In the genomic region with DNA sequence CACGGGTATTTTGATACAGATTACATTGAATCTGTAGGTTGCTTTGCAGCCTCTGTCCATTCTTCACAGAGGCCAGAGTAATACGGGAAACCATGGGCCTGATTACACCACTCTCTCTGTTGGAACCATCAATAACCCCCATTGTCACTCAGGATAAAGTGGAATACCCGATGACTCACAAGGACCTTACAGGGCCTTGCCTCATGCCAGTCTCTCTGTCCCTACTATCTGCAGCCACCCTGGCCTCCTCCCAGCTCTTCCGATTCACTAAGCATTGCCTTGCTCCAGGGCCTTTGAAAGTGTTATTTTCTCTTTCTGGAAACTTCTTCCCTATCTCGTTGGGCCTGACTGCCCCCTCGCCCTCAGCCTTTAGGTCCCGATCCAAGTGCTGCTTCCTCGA, we compare ENCODE assay signal across 20 cellular contexts.
A peak's percentile ranks its signal among the peaks of the same experiment; 100 is the strongest.
DNase-seq lines count a peak whose midpoint lies in the region; FAIRE-seq and TF ChIP-seq lines count a peak whose summit lies in the region.
"Had no signal": no experiment of that assay in that cellular context is flagged by ENCODE, and none has a peak within 500 bp of the region (broad histone marks: within the 10 kb centered on the region; RNA-seq: fewer than 3 reads in every experiment).

No MANE protein-coding gene starts in this region.

- H3K27me3 Mint-ChIP-seq in osteocyte (ENCODE audit: unreplicated experiment) (no peaks in the 10 kb centered on the region), CD14-positive monocyte (ENCODE audit: low read depth in 3 of 3) (peaks cover 0 to 4% (median 2%) of the 10 kb centered on the region in 3 donors)

- no peaks in the 10 kb centered on the region for H3K79me1 ChIP-seq in mesendoderm (ENCODE audit: low read length)

- H3K4me1 Mint-ChIP-seq in osteocyte (ENCODE audit: unreplicated experiment) = no peaks in the 10 kb centered on the region
- H3K4me1 Mint-ChIP-seq in CD14-positive monocyte = no peaks in the 10 kb centered on the region

- H3K36me3 ChIP-seq in fibroblast of lung (ENCODE audit: control insufficient read depth, insufficient read depth, low read length) (no peaks in the 10 kb centered on the region), mesendoderm (ENCODE audit: control insufficient read depth, insufficient read depth, low read length) (no peaks in the 10 kb centered on the region)
- H3K36me3 ChIP-seq: HAP-1 had no signal

- H3K4me1 ChIP-seq in fibroblast of lung (ENCODE audit: control insufficient read depth, extremely low read depth, insufficient read depth, low read length) (peaks cover 4% of the 10 kb centered on the region), mesendoderm (ENCODE audit: control insufficient read depth, low read depth, low read length) (peaks cover 5% of the 10 kb centered on the region)
- H3K4me1 ChIP-seq: HAP-1 had no signal

- no peak overlapping the region for H3K4me3 ChIP-seq in fibroblast of lung (replicated peaks in 1 of 4; ENCODE audit: control extremely low read depth in 1 of 4, insufficient read depth in 1 of 4, low read depth in 3 of 4, low read length in 4 of 4)
- no peak overlapping the region for H3K4me3 ChIP-seq in mesendoderm (ENCODE audit: low read length)
- H3K4me3 ChIP-seq: HAP-1, PC-9, SK-N-MC had no signal

- H4K20me1 ChIP-seq in fibroblast of lung (ENCODE audit: control insufficient read depth, extremely low read depth, insufficient read depth, low read length) = no peaks in the 10 kb centered on the region

- H3K79me2 ChIP-seq in fibroblast of lung (ENCODE audit: control insufficient read depth, insufficient read depth, low read length) = no peaks in the 10 kb centered on the region
- no peaks in the 10 kb centered on the region for H3K79me2 ChIP-seq in mesendoderm (ENCODE audit: control insufficient read depth, insufficient read depth, low read length)

- H3K9me3 ChIP-seq in fibroblast of lung (ENCODE audit: control insufficient read depth, insufficient read depth, low read depth, low read length) = no peaks in the 10 kb centered on the region
- H3K9me3 ChIP-seq: HAP-1 had no signal

- no peak overlapping the region for H3K23ac ChIP-seq in mesendoderm (ENCODE audit: low read length)

- no peak overlapping the region for H4K8ac ChIP-seq in mesendoderm (ENCODE audit: low read depth, low read length)

- H3K36me3 Mint-ChIP-seq in osteocyte (ENCODE audit: unreplicated experiment) = peaks cover 3% of the 10 kb centered on the region
- no peaks in the 10 kb centered on the region for H3K36me3 Mint-ChIP-seq in CD14-positive monocyte
- H3K36me3 Mint-ChIP-seq: CD8-positive, alpha-beta T cell had no signal

- intact Hi-C loops in CD14-positive monocyte (cut with micrococcal nuclease) = no loop called here

- H3K18ac ChIP-seq in mesendoderm (ENCODE audit: low read length) = no peak overlapping the region

- DNase-seq in SW480 (ENCODE audit: low spot score) (peak; percentile 60), fibroblast of lung (ENCODE audit: low read depth in 2 of 2) (peak; percentile 9 to 23), mesendoderm (peak; percentile 30), RCC 7860 (ENCODE audit: low spot score) (no peak), osteocyte (ENCODE audit: extremely low spot score, unreplicated experiment) (no peak), CD14-positive monocyte (ENCODE audit: low spot score) (no peak)
- DNase-seq: CD8-positive, alpha-beta T cell; DMS79 treated with DMSO at 0.1 percent for 48 hours; NCI-H1092; NCI-H146; NCI-H2081; NCI-H510A treated with DMSO at 0.1 percent for 48 hours; NCI-H82; PC-9 had no signal

- no peak for FAIRE-seq in RCC 7860 (lab: Jason Lieb, UNC)
- FAIRE-seq: D721Med, HepG2 had no signal

- no peak overlapping the region for H2BK120ac ChIP-seq in mesendoderm (ENCODE audit: low read depth, low read length)

- H4K5ac ChIP-seq in mesendoderm (ENCODE audit: low read length) = no peak overlapping the region

- no peak overlapping the region for H2BK5ac ChIP-seq in mesendoderm (ENCODE audit: low read length)

- H3K27ac ChIP-seq in fibroblast of lung (ENCODE audit: insufficient read depth, low read length) (no peak overlapping the region), mesendoderm (ENCODE audit: low read depth, low read length) (no peak overlapping the region), temporal lobe (ENCODE audit: low read depth, low read length) (peak overlapping the region; percentile 57)
- H3K27ac ChIP-seq: KMS-11, PC-9, SK-N-MC had no signal

- H3K4ac ChIP-seq in mesendoderm (ENCODE audit: low read depth, low read length) = no peak overlapping the region

- H2BK15ac ChIP-seq in mesendoderm (replicated peaks; ENCODE audit: low read depth) = no peak overlapping the region

- H3K9me3 Mint-ChIP-seq in osteocyte (ENCODE audit: unreplicated experiment) (peaks cover 48% of the 10 kb centered on the region), CD14-positive monocyte (peaks cover 0 to 6% (median 2%) of the 10 kb centered on the region in 7 donors)
- H3K9me3 Mint-ChIP-seq: CD8-positive, alpha-beta T cell had no signal

- H3K27ac Mint-ChIP-seq in osteocyte (ENCODE audit: unreplicated experiment) (no peak overlapping the region), CD14-positive monocyte (no peak overlapping the region)
- H3K27ac Mint-ChIP-seq: CD8-positive, alpha-beta T cell had no signal

- H3K9ac ChIP-seq in fibroblast of lung (ENCODE audit: insufficient read depth, low read length) = no peak overlapping the region
- no peak overlapping the region for H3K9ac ChIP-seq in mesendoderm (ENCODE audit: low read length)
- H3K9ac ChIP-seq: KMS-11 had no signal

- H2AFZ ChIP-seq in fibroblast of lung (ENCODE audit: low read length) = no peak overlapping the region
- H2AFZ ChIP-seq: PC-9 had no signal

- WGBS in mesendoderm (ENCODE audit: extremely low coverage, insufficient coverage, low lambda C conversion rate) = no CpG with 5 or more reads among the region's 8 CpGs

- H3K56ac ChIP-seq in mesendoderm (ENCODE audit: low read length) = no peak overlapping the region

- H3K27me3 ChIP-seq in fibroblast of lung (ENCODE audit: control insufficient read depth, insufficient read depth, low read length) (no peaks in the 10 kb centered on the region), mesendoderm (ENCODE audit: insufficient read depth, low read length, poor library complexity) (no peaks in the 10 kb centered on the region)

- TF ChIP-seq CTCF in fibroblast of lung (conservative IDR thresholded peaks at IDR 0.05 in 1 of 2, IDR thresholded peaks at IDR 0.05 in 1 of 2; ENCODE audit: low read depth in 1 of 2, low read length in 2 of 2) = no peak
- no peak for TF ChIP-seq CTCF in osteocyte (IDR thresholded peaks at IDR 0.05)
- TF ChIP-seq CTCF in CD14-positive monocyte (IDR thresholded peaks at IDR 0.05) = no peak

- H3K4me2 ChIP-seq in fibroblast of lung (ENCODE audit: extremely low read depth, insufficient read depth, low read length) (no peak overlapping the region), mesendoderm (ENCODE audit: low read length) (no peak overlapping the region)
- H3K4me2 ChIP-seq: KMS-11, PC-9 had no signal

- no peak overlapping the region for H3K4me3 Mint-ChIP-seq in osteocyte (ENCODE audit: unreplicated experiment)
- H3K4me3 Mint-ChIP-seq in CD14-positive monocyte = no peak overlapping the region
- H3K4me3 Mint-ChIP-seq: CD8-positive, alpha-beta T cell had no signal

- H2AK5ac ChIP-seq in mesendoderm (ENCODE audit: low read length) = no peak overlapping the region

Comparison
In these comparisons a context has a peak if more than half of its experiments do, and no peak if none do; other contexts are left out.
1. DNase-seq: peak in SW480 (single experiment), fibroblast of lung (2 of 2) and mesendoderm (single experiment); none in RCC 7860 (single experiment), osteocyte (single experiment) and CD14-positive monocyte (single experiment).